8 cellular contexts compared by ENCODE assay signal in the genomic region with DNA sequence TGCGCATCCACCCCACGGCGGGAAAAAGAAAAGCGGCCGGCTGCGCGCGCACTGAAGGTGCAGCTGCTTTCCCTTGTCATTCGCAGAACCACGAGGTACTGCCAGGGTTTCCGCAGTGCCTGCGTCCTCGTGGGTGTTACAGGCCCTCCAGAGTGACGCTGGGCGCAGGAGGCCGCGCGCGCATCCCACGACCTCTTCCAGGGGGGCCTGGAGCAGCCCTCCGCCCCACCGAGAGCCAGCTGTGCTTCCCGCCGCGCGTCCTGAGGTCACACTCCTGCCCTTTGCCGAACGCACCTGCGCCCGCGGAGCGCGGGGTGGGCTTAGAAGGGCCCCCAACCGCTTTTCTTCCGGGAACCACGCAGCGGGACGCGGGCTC. TPM values are rescaled to one million over a fixed set of nuclear protein-coding genes. Genes with fewer than 3 reads are reported as not detected.
DNase-seq lines count a peak whose midpoint lies in the region; ATAC-seq and TF ChIP-seq lines count a peak whose summit lies in the region.

No MANE protein-coding gene starts in this region.

- H3K4me3 Mint-ChIP-seq in T-cell = peak overlapping the region; percentile 76 to 84 (median 80)

- no peaks in the 10 kb centered on the region for H3K9me3 ChIP-seq in DND-41 (ENCODE audit: insufficient read depth, low read length, severe bottlenecking)
- H3K9me3 ChIP-seq in ascending aorta = no peaks in the 10 kb centered on the region
- H3K9me3 ChIP-seq in iPS-15b (ENCODE audit: control insufficient read depth, insufficient read depth, low read length) = no peaks in the 10 kb centered on the region

- TF ChIP-seq CTCF in DND-41 (IDR thresholded peaks at IDR 0.05; ENCODE audit: borderline replicate concordance, extremely low read depth, low read length, poor library complexity, severe bottlenecking) (no peak), ascending aorta (IDR thresholded peaks at IDR 0.05) (no peak)

- H3K27me3 ChIP-seq in DND-41 (ENCODE audit: insufficient read depth, low read length, poor library complexity) (no peaks in the 10 kb centered on the region), ascending aorta (no peaks in the 10 kb centered on the region), iPS-15b (ENCODE audit: control insufficient read depth, insufficient read depth, low read length) (peaks cover 3% of the 10 kb centered on the region)

- peak overlapping the region; percentile 83 to 89 for H3K27ac Mint-ChIP-seq in T-cell

- ATAC-seq in DND-41 (ENCODE audit: insufficient read depth, low read depth) = peak; percentile 59
- peak; percentile 5 for ATAC-seq in HG02610 (IDR thresholded peaks at IDR 0.05; ENCODE audit: unreplicated experiment)
- ATAC-seq in T-cell (replicated peaks in 1 of 4) = peak; percentile 74 to 78 (median 76)
- ATAC-seq in HG03565 (IDR thresholded peaks at IDR 0.05; ENCODE audit: unreplicated experiment) = no peak

- CTCF ChIA-PET in T-cell (lab: Charles Lee) = interaction anchor here (0.6 to 0.7 kb wide), 3 partner anchors 44 to 1333 kb away, joined by 3 read pairs; partner anchors contain the start of gene YWHAQ (in 1 of the 2)

- H3K27ac ChIP-seq in DND-41 (ENCODE audit: low read length) = peak overlapping the region; percentile 77
- peak overlapping the region; percentile 86 to 94 for H3K27ac ChIP-seq in ascending aorta

- peaks cover 19% of the 10 kb centered on the region for H3K36me3 Mint-ChIP-seq in T-cell

- no peaks in the 10 kb centered on the region for H3K9me3 Mint-ChIP-seq in T-cell

- peaks cover 22% of the 10 kb centered on the region for H3K79me2 ChIP-seq in DND-41 (ENCODE audit: insufficient read depth, low read length)

- H2AFZ ChIP-seq in DND-41 (ENCODE audit: low read depth, low read length) = peak overlapping the region; percentile 94

- peak; percentile 67 for DNase-seq in DND-41
- DNase-seq in T-cell = peak in 33 of 34 experiments; percentile 41 to 81 (median 65)
- DNase-seq in ascending aorta (ENCODE audit: low spot score in 2 of 2) = peak in 1 of 2 donors; percentile 77
- DNase-seq in stimulated activated CD4-positive, alpha-beta T cell treated with anti-CD3 and anti-CD28 coated beads, Interleukin-12 subunit alpha, Interleukin-12 subunit beta, amount 100 ng/mL, for 24 hours (ENCODE audit: low read depth in 2 of 2) = peak; percentile 25 to 35
- DNase-seq in NCI-H510A (lab: John Stamatoyannopoulos, UW) = no peak

- peak overlapping the region; percentile 87 for H3K9ac ChIP-seq in DND-41 (ENCODE audit: low read depth, low read length)
- no peak overlapping the region for H3K9ac ChIP-seq in iPS-15b (ENCODE audit: low read depth, low read length)

- H3K4me1 ChIP-seq in DND-41 (ENCODE audit: insufficient read depth, low read length) (peaks cover 36% of the 10 kb centered on the region), ascending aorta (peaks cover 0 to 16% of the 10 kb centered on the region in 2 donors), iPS-15b (ENCODE audit: control insufficient read depth, insufficient read depth, low read length) (peaks cover 7% of the 10 kb centered on the region)

- H3K4me2 ChIP-seq in DND-41 (ENCODE audit: insufficient read depth, low read length) = peak overlapping the region; percentile 93

- H4K20me1 ChIP-seq in DND-41 (ENCODE audit: insufficient read depth, low read length) = no peaks in the 10 kb centered on the region

- no peaks in the 10 kb centered on the region for H3K27me3 Mint-ChIP-seq in T-cell

- POLR2A ChIA-PET in T-cell (lab: Charles Lee) = interaction anchor here in 1 of 2 donors (0.6 to 1.2 kb wide), 3 partner anchors 52 to 818 kb away, joined by 3 to 5 read pairs (median 3); partner anchors contain the start of gene YWHAQ

- H3K36me3 ChIP-seq in DND-41 (ENCODE audit: insufficient read depth, low read length) = peaks cover 55% of the 10 kb centered on the region
- H3K36me3 ChIP-seq in ascending aorta = peaks cover 0 to 7% of the 10 kb centered on the region in 2 donors
- peaks cover 8% of the 10 kb centered on the region for H3K36me3 ChIP-seq in iPS-15b (ENCODE audit: control insufficient read depth, insufficient read depth, low read length)

- intact Hi-C loops in ascending aorta (cut with DNase I) = loop anchor here (2.0 kb wide), 3 partner anchors 51 to 157 kb away; partner anchors contain the start of genes CPSF3, ITGB1BP1 and YWHAQ

- H3K4me3 ChIP-seq in DND-41 (ENCODE audit: low read depth in 1 of 2, low read length in 2 of 2) (peak overlapping the region; percentile 42 to 63), ascending aorta (peak overlapping the region; percentile 77 to 90), iPS-15b (ENCODE audit: low read depth, low read length) (peak overlapping the region; percentile 70)

- H3K4me1 Mint-ChIP-seq in T-cell = peaks cover 44 to 50% (median 50%) of the 10 kb centered on the region in 3 donors

RNA-seq across cellular contexts. Expression of gene IAH1, which starts 0.4 kb away (rescaled TPM):
- total RNA-seq in T-cell = 10 to 100 TPM; 44.9 to 54.8 (median 51.9) TPM
- 86.0 TPM for total RNA-seq in ascending aorta

RNA-seq across cellular contexts. Expression of gene CPSF3, which starts 50.5 kb away (rescaled TPM):
- 10 to 100 TPM; 16.0 to 25.1 (median 21.3) TPM for total RNA-seq in T-cell
- 5.3 TPM for total RNA-seq in ascending aorta

RNA-seq across cellular contexts. Expression of gene ITGB1BP1, which starts 50.6 kb away (rescaled TPM):
- 10 to 100 TPM; 46.5 to 76.7 (median 69.0) TPM for total RNA-seq in T-cell
- 25.4 TPM for total RNA-seq in ascending aorta
